Comparison of ENCODE assay signal across 19 cellular contexts in the genomic region with DNA sequence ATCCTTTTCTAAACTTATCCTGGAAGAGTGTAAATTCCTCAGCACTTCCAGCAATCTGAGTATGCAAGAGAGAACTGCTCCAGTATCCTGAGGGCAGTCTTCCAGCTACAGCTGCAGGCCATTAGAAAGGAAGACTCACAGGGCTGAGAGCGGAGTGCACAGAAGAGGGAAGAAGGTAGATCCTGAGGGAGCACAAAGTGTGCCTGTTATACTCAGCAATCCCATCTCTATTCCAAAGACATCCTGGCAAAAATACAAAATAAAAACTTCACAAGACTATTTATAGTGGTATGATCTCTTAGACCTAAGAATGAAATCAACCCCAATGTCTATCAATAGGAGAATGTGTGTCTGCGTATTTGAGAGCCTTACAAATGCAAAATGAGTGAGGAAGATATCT.
DNase-seq lines count a peak whose midpoint lies in the region; ATAC-seq and TF ChIP-seq lines count a peak whose summit lies in the region.
"Had no signal": no experiment of that assay in that cellular context is flagged by ENCODE, and none has a peak within 500 bp of the region (broad histone marks: within the 10 kb centered on the region; RNA-seq: fewer than 3 reads in every experiment).

No MANE protein-coding gene starts in this region.

- ATAC-seq in WTC11 (peak; percentile 71), heart left ventricle (peak; percentile 83 to 87 (median 85)), psoas muscle (peak; percentile 56 to 91 (median 72)), GM18517 (IDR thresholded peaks at IDR 0.05; ENCODE audit: unreplicated experiment) (no peak)
- ATAC-seq in natural killer cell treated with Interleukin-12 subunit alpha and Interleukin-12 subunit beta and Interleukin-15 and Interleukin-18, amount 100 ng/mL, for 72 hours: no peak
- ATAC-seq in stimulated activated naive B cell treated with anti-CD40 and anti-IgM and Interleukin-4, amounts not matched to agents 10 μg/mL and 1 μg/mL and 100 μg/mL, for 72 hours (replicated peaks): no peak
- ATAC-seq: HCT116, K562, PC-3 had no signal

- H3K27ac ChIP-seq in heart left ventricle: peak overlapping the region in 6 of 12 donors; percentile 3 to 55 (median 27)
- no peak overlapping the region for H3K27ac ChIP-seq in psoas muscle
- H3K27ac ChIP-seq: SK-N-MC had no signal

- H3K36me3 Mint-ChIP-seq in WTC11: no peaks in the 10 kb centered on the region
- no peaks in the 10 kb centered on the region for H3K36me3 Mint-ChIP-seq in natural killer cell treated with Interleukin-12 subunit alpha and Interleukin-12 subunit beta and Interleukin-15 and Interleukin-18, amount 100 ng/mL, for 72 hours
- H3K36me3 Mint-ChIP-seq in stimulated activated naive B cell treated with anti-CD40 and anti-IgM and Interleukin-4, amounts not matched to agents 10 μg/mL and 1 μg/mL and 100 μg/mL, for 72 hours: no peaks in the 10 kb centered on the region
- H3K36me3 Mint-ChIP-seq: CD4-positive, alpha-beta memory T cell had no signal

- H3K27me3 ChIP-seq in heart left ventricle: no peaks in the 10 kb centered on the region
- no peaks in the 10 kb centered on the region for H3K27me3 ChIP-seq in psoas muscle (ENCODE audit: insufficient read depth in 3 of 3, low read length in 2 of 3)

- POLR2A ChIA-PET in WTC11 (lab: Charles Lee): no interaction called here

- H3K4me3 ChIP-seq in heart left ventricle (no peak overlapping the region), psoas muscle (no peak overlapping the region)
- H3K4me3 ChIP-seq: K562, SK-N-MC had no signal

- no peak overlapping the region for H3K4me3 Mint-ChIP-seq in WTC11
- no peak overlapping the region for H3K4me3 Mint-ChIP-seq in natural killer cell treated with Interleukin-12 subunit alpha and Interleukin-12 subunit beta and Interleukin-15 and Interleukin-18, amount 100 ng/mL, for 72 hours
- H3K4me3 Mint-ChIP-seq in stimulated activated naive B cell treated with anti-CD40 and anti-IgM and Interleukin-4, amounts not matched to agents 10 μg/mL and 1 μg/mL and 100 μg/mL, for 72 hours: no peak overlapping the region
- H3K4me3 Mint-ChIP-seq: CD4-positive, alpha-beta memory T cell had no signal

- no peaks in the 10 kb centered on the region for H3K9me3 Mint-ChIP-seq in WTC11
- H3K9me3 Mint-ChIP-seq in natural killer cell treated with Interleukin-12 subunit alpha and Interleukin-12 subunit beta and Interleukin-15 and Interleukin-18, amount 100 ng/mL, for 72 hours: peaks cover 15% of the 10 kb centered on the region
- H3K9me3 Mint-ChIP-seq in stimulated activated naive B cell treated with anti-CD40 and anti-IgM and Interleukin-4, amounts not matched to agents 10 μg/mL and 1 μg/mL and 100 μg/mL, for 72 hours: peaks cover 0 to 6% of the 10 kb centered on the region in 2 donors

- DNase-seq in EL: peak; percentile 6
- DNase-seq in WTC11 (ENCODE audit: low spot score): no peak
- DNase-seq in heart left ventricle: no peak
- DNase-seq in psoas muscle: no peak
- no peak for DNase-seq in mucosa of gallbladder (ENCODE audit: low spot score)
- DNase-seq in natural killer cell treated with Interleukin-12 subunit alpha and Interleukin-12 subunit beta and Interleukin-15 and Interleukin-18, amount 100 ng/mL, for 72 hours (ENCODE audit: low spot score): no peak
- DNase-seq in stimulated activated naive B cell treated with anti-CD40 and anti-IgM and Interleukin-4, amounts not matched to agents 10 μg/mL and 1 μg/mL and 100 μg/mL, for 72 hours: no peak
- DNase-seq: ACHN; BE2C; CD4-positive, alpha-beta memory T cell; DND-41; NCI-H1092; NCI-H1694; NCI-H2107; PC-3 had no signal

- H3K4me1 ChIP-seq in heart left ventricle: peaks cover 0 to 26% (median 4%) of the 10 kb centered on the region in 12 donors
- H3K4me1 ChIP-seq in psoas muscle: no peaks in the 10 kb centered on the region
- H3K4me1 ChIP-seq: BE2C had no signal

- no peak for TF ChIP-seq CTCF in WTC11 (IDR thresholded peaks at IDR 0.05)
- no peak for TF ChIP-seq CTCF in heart left ventricle (IDR thresholded peaks at IDR 0.05)
- no peak for TF ChIP-seq CTCF in psoas muscle (IDR thresholded peaks at IDR 0.05)

- H3K27ac Mint-ChIP-seq in WTC11: no peak overlapping the region
- no peak overlapping the region for H3K27ac Mint-ChIP-seq in natural killer cell treated with Interleukin-12 subunit alpha and Interleukin-12 subunit beta and Interleukin-15 and Interleukin-18, amount 100 ng/mL, for 72 hours
- no peak overlapping the region for H3K27ac Mint-ChIP-seq in stimulated activated naive B cell treated with anti-CD40 and anti-IgM and Interleukin-4, amounts not matched to agents 10 μg/mL and 1 μg/mL and 100 μg/mL, for 72 hours
- H3K27ac Mint-ChIP-seq: CD4-positive, alpha-beta memory T cell had no signal

- H3K36me3 ChIP-seq in heart left ventricle (no peaks in the 10 kb centered on the region), psoas muscle (ENCODE audit: insufficient read depth in 1 of 2, low read depth in 1 of 2) (no peaks in the 10 kb centered on the region)
- H3K36me3 ChIP-seq: BE2C had no signal

- H3K4me1 Mint-ChIP-seq in WTC11: peaks cover 8% of the 10 kb centered on the region
- no peaks in the 10 kb centered on the region for H3K4me1 Mint-ChIP-seq in natural killer cell treated with Interleukin-12 subunit alpha and Interleukin-12 subunit beta and Interleukin-15 and Interleukin-18, amount 100 ng/mL, for 72 hours (ENCODE audit: low read depth in 2 of 2)
- H3K4me1 Mint-ChIP-seq in stimulated activated naive B cell treated with anti-CD40 and anti-IgM and Interleukin-4, amounts not matched to agents 10 μg/mL and 1 μg/mL and 100 μg/mL, for 72 hours: no peaks in the 10 kb centered on the region
- H3K4me1 Mint-ChIP-seq: CD4-positive, alpha-beta memory T cell had no signal

- no peak for TF ChIP-seq POLR2A in heart left ventricle (IDR thresholded peaks at IDR 0.05)

- intact Hi-C loops in heart left ventricle (cut with DNase I): no loop called here
- intact Hi-C loops in psoas muscle (cut with DNase I): no loop called here

- WGBS in heart left ventricle, 4 donors: 18 to 52% (median 41%) methylated on average over 2 of the region's 2 CpGs
- WGBS in psoas muscle, 3 donors: 13 to 23% (median 15%) methylated on average over 2 of the region's 2 CpGs

- CTCF ChIA-PET in WTC11 (lab: Charles Lee): no interaction called here

- no peaks in the 10 kb centered on the region for H3K27me3 Mint-ChIP-seq in WTC11 (ENCODE audit: low read depth)
- no peaks in the 10 kb centered on the region for H3K27me3 Mint-ChIP-seq in natural killer cell treated with Interleukin-12 subunit alpha and Interleukin-12 subunit beta and Interleukin-15 and Interleukin-18, amount 100 ng/mL, for 72 hours
- H3K27me3 Mint-ChIP-seq in stimulated activated naive B cell treated with anti-CD40 and anti-IgM and Interleukin-4, amounts not matched to agents 10 μg/mL and 1 μg/mL and 100 μg/mL, for 72 hours: no peaks in the 10 kb centered on the region
- H3K27me3 Mint-ChIP-seq: CD4-positive, alpha-beta memory T cell had no signal

- no peaks in the 10 kb centered on the region for H3K9me3 ChIP-seq in heart left ventricle
- no peaks in the 10 kb centered on the region for H3K9me3 ChIP-seq in psoas muscle
- H3K9me3 ChIP-seq: BE2C had no signal

TF ChIP-seq in WTC11, 78 proteins besides CTCF, POLR2A, EP300 and RAD21 (continues in another document):
- TF ChIP-seq, protein P1, sequence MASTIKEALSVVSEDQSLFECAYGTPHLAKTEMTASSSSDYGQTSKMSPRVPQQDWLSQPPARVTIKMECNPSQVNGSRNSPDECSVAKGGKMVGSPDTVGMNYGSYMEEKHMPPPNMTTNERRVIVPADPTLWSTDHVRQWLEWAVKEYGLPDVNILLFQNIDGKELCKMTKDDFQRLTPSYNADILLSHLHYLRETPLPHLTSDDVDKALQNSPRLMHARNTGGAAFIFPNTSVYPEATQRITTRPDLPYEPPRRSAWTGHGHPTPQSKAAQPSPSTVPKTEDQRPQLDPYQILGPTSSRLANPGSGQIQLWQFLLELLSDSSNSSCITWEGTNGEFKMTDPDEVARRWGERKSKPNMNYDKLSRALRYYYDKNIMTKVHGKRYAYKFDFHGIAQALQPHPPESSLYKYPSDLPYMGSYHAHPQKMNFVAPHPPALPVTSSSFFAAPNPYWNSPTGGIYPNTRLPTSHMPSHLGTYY (CRISPR knock-in tag; IDR thresholded peaks at IDR 0.05): no peak
- TF ChIP-seq NFATC4 (CRISPR knock-in tag; IDR thresholded peaks at IDR 0.05) (no peak), ZBTB21 (CRISPR knock-in tag; IDR thresholded peaks at IDR 0.05; ENCODE audit: borderline replicate concordance) (no peak)
- TF ChIP-seq, protein P2, sequence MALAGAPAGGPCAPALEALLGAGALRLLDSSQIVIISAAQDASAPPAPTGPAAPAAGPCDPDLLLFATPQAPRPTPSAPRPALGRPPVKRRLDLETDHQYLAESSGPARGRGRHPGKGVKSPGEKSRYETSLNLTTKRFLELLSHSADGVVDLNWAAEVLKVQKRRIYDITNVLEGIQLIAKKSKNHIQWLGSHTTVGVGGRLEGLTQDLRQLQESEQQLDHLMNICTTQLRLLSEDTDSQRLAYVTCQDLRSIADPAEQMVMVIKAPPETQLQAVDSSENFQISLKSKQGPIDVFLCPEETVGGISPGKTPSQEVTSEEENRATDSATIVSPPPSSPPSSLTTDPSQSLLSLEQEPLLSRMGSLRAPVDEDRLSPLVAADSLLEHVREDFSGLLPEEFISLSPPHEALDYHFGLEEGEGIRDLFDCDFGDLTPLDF (CRISPR knock-in tag; IDR thresholded peaks at IDR 0.05): no peak
- TF ChIP-seq, protein P3, sequence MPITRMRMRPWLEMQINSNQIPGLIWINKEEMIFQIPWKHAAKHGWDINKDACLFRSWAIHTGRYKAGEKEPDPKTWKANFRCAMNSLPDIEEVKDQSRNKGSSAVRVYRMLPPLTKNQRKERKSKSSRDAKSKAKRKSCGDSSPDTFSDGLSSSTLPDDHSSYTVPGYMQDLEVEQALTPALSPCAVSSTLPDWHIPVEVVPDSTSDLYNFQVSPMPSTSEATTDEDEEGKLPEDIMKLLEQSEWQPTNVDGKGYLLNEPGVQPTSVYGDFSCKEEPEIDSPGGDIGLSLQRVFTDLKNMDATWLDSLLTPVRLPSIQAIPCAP (CRISPR knock-in tag; IDR thresholded peaks at IDR 0.05): no peak

Comparison
In these comparisons a context has a peak if more than half of its experiments do, and no peak if none do; other contexts are left out.
1. ATAC-seq: peak in WTC11 (single experiment), heart left ventricle (4 of 4) and psoas muscle (4 of 4); none in GM18517 (single experiment), natural killer cell treated with Interleukin-12 subunit alpha and Interleukin-12 subunit beta and Interleukin-15 and Interleukin-18, amount 100 ng/mL, for 72 hours (0 of 2) and stimulated activated naive B cell treated with anti-CD40 and anti-IgM and Interleukin-4, amounts not matched to agents 10 μg/mL and 1 μg/mL and 100 μg/mL, for 72 hours (0 of 2).